22 cellular contexts compared by ENCODE assay signal in the genomic region with DNA sequence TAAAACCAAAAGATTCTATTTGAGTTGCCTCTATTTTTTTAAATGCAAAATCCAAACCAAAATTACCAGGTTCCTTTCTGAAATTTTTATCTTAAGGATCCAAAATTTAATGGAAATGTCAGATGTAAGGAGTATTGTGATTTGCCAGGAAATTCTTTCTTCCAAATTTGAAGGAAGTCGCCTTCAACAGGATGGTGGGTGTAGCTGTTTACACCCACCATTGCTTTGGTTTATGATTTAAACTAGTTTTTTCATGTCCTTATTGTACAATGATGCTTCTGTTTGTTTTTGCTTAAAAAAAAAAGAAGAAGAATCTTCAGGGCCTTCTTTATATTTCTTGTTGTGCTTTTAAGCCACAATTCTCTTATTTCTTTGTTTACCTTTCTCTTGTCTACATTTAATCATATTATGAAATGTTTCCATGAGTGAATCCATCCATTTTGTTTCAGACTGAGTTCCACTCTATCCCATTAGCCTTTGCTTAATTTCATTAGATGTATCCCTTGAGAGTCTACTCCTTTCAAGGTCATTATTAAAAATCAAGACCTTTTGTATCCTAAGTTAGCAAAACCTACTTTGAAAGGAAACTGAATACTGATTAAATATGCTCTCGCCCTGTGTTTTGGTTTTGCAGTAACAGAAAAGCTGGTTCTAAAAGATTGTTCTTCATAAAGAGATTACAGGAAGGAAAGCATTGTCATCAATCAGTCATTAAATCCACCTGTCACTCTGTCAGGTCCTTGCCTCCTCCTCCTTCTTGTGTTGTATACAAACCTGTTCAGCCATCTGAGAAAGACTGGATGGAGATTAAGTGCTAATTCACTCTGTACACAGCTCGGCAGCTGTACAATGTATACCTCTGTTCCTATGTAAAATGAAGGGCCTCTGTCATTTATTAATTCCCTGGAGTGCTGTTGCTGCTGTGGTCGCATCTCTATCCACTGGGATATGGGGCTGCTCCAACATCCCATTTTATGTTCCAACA. TPM values are rescaled to one million over a fixed set of nuclear protein-coding genes. Genes with fewer than 3 reads are reported as not detected.
A peak's percentile ranks its signal among the peaks of the same experiment; 100 is the strongest.
DNase-seq lines count a peak whose midpoint lies in the region; ATAC-seq, FAIRE-seq and TF ChIP-seq lines count a peak whose summit lies in the region.
"Had no signal": no experiment of that assay in that cellular context is flagged by ENCODE, and none has a peak within 500 bp of the region (broad histone marks: within the 10 kb centered on the region; RNA-seq: fewer than 3 reads in every experiment).

No MANE protein-coding gene starts in this region.

- DNase-seq in D721Med (ENCODE audit: insufficient read length, low spot score), result peak; percentile 32
- DNase-seq in NCI-H128 (lab: John Stamatoyannopoulos, UW; ENCODE audit: unreplicated experiment), result peak; percentile 70
- DNase-seq in NCI-H524 (lab: John Stamatoyannopoulos, UW), result peak; percentile 80 to 96
- DNase-seq in activated CD8-positive, alpha-beta memory T cell treated with anti-CD3 and anti-CD28 coated beads for 24 hours, result no peak
- DNase-seq in epidermal melanocyte (ENCODE audit: insufficient read length, low spot score), result no peak
- DNase-seq in left lobe of liver (ENCODE audit: low spot score), result no peak
- DNase-seq: activated CD4-positive, alpha-beta T cell treated with anti-CD3 and anti-CD28 coated beads for 36 hours; activated naive CD8-positive, alpha-beta T cell treated with anti-CD3 and anti-CD28 coated beads, Interleukin-2, amount 10 ng/mL, durations not matched to agents 7 days and 5 days; body of pancreas; EL; head of caudate nucleus; immature natural killer cell; NCI-H1092; NCI-H446; spleen; stimulated activated CD4-positive, alpha-beta T cell treated with anti-CD3 and anti-CD28 coated beads, Interleukin-4, amount 100 ng/mL, for 24 hours; T-helper 1 cell; upper lobe of right lung had no signal

- ATAC-seq in GM21360 (IDR thresholded peaks at IDR 0.05; ENCODE audit: unreplicated experiment) (no peak), left lobe of liver (no peak)
- ATAC-seq: activated CD4-positive, alpha-beta T cell treated with anti-CD3 and anti-CD28 coated beads for 36 hours; activated T-helper 17 cell treated with anti-CD3 and anti-CD28 coated beads, Interleukin-2, amount 50 U/mL, for 72 hours; body of pancreas; HCT116; upper lobe of right lung had no signal

- FAIRE-seq in D721Med (lab: Jason Lieb, UNC) (peak; percentile 99), endometrium (lab: Jason Lieb, UNC) (peak; percentile 48)

- TF ChIP-seq CTCF in D721Med (IDR thresholded peaks at IDR 0.05; ENCODE audit: insufficient read depth, missing control alignments), result no peak

RNA-seq across cellular contexts. Expression of gene SLC2A8, which starts 45.5 kb away (rescaled TPM):
- 26.3 TPM for total RNA-seq in left lobe of liver

Comparison
In these comparisons a context has a peak if more than half of its experiments do, and no peak if none do; other contexts are left out.
1. DNase-seq: peak in D721Med (single experiment), NCI-H128 (single experiment) and NCI-H524 (2 of 2); none in activated CD8-positive, alpha-beta memory T cell treated with anti-CD3 and anti-CD28 coated beads for 24 hours (single experiment), epidermal melanocyte (single experiment) and left lobe of liver (single experiment).